In the genomic region with DNA sequence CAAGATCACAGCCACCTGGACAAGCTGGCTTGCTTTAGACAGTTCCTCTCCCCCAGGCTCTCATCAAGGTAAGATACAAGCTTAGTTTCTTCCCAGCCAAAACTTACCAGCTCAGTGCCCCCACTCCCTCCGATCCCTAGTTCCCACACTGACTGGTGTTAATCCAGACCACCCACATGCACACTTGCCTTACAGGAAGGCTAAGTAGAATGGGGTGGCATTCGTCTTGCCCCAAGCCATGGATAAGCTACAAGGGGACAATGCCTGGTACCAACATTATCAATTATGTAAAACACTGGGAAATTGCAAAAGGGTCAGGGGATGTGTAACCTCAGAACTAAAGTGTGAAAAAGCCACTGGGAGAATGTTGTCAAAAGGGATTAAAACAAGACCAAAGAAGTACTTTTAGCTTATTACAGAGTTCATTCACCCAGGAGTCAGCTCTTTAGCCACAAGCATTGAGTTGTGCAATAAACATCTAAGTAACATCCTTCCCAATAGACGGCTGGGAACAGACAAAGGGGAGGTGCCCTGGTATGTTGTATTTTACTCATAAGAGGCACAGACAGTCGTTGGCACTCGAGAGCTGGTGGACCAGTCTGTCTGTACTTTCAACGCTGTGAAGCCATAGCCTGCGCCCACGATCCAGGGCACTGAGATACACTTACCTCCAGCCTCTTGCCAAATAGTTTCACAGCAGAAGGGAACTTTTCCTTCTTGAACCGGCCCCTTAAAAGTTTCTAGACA, we compare ENCODE assay signal across 8 cellular contexts. TPM values are rescaled to one million over a fixed set of nuclear protein-coding genes. Genes with fewer than 3 reads are reported as not detected.
DNase-seq lines count a peak whose midpoint lies in the region; ATAC-seq and TF ChIP-seq lines count a peak whose summit lies in the region.

No MANE protein-coding gene starts in this region.

- no peak for ATAC-seq in activated naive CD8-positive, alpha-beta T cell treated with anti-CD3 and anti-CD28 coated beads, Interleukin-2, amount 10 ng/mL, durations not matched to agents 7 days and 5 days (ENCODE audit: low read depth)
- no peak for ATAC-seq in HG02759 (IDR thresholded peaks at IDR 0.05; ENCODE audit: unreplicated experiment)
- no peak for ATAC-seq in HG02973 (IDR thresholded peaks at IDR 0.05; ENCODE audit: unreplicated experiment)

- peaks cover 3% of the 10 kb centered on the region for H3K9me3 Mint-ChIP-seq in activated naive CD8-positive, alpha-beta T cell treated with anti-CD3 and anti-CD28 coated beads, Interleukin-2, amount 10 ng/mL, durations not matched to agents 7 days and 5 days

- DNase-seq in Jurkat, Clone E6-1 (ENCODE audit: low read depth, low spot score) = no peak
- no peak for DNase-seq in activated naive CD8-positive, alpha-beta T cell treated with anti-CD3 and anti-CD28 coated beads, Interleukin-2, amount 10 ng/mL, durations not matched to agents 7 days and 5 days
- DNase-seq in iPS DF 6.9 (ENCODE audit: low read depth, low spot score) = no peak
- no peak for DNase-seq in GOT3 (lab: John Stamatoyannopoulos, UW)

- POLR2A ChIA-PET in activated naive CD8-positive, alpha-beta T cell treated with anti-CD3 and anti-CD28 coated beads, Interleukin-2, amount 10 ng/mL, durations not matched to agents 7 days and 5 days (lab: Charles Lee) = interaction anchor here (0.5 kb wide), 1 partner anchor 1723 kb away, joined by 3 read pairs; no protein-coding TSS in a partner anchor

- H3K4me1 ChIP-seq in iPS DF 6.9 (ENCODE audit: control insufficient read depth, insufficient read depth, low read length) (0 out of 2 replicates have a peak, but pooled peaks cover 1% of the 10 kb centered on the region), skeletal muscle tissue (ENCODE audit: control insufficient read depth in 3 of 3, insufficient read depth in 3 of 3, low read length in 3 of 3) (peaks cover 12 to 23% (median 13%) of the 10 kb centered on the region in 3 donors)

- WGBS in iPS DF 6.9 (ENCODE audit: insufficient coverage, insufficient read length) = no CpG with 5 or more reads among the region's 9 CpGs

- H3K27me3 Mint-ChIP-seq in activated naive CD8-positive, alpha-beta T cell treated with anti-CD3 and anti-CD28 coated beads, Interleukin-2, amount 10 ng/mL, durations not matched to agents 7 days and 5 days = no peaks in the 10 kb centered on the region

- H3K27me3 ChIP-seq in iPS DF 6.9 (ENCODE audit: control insufficient read depth, insufficient read depth, low read length) (no peaks in the 10 kb centered on the region), skeletal muscle tissue (ENCODE audit: control insufficient read depth in 3 of 3, insufficient read depth in 3 of 3, low read length in 3 of 3) (no peaks in the 10 kb centered on the region)

- H3K4me3 ChIP-seq in Jurkat, Clone E6-1 (ENCODE audit: low read length) = peak overlapping the region; percentile 94
- peak overlapping the region; percentile 83 for H3K4me3 ChIP-seq in iPS DF 6.9 (ENCODE audit: low read length)
- H3K4me3 ChIP-seq in skeletal muscle tissue (ENCODE audit: low read length in 3 of 3) = peak overlapping the region; percentile 65 to 98 (median 88)

- H3K27ac Mint-ChIP-seq in activated naive CD8-positive, alpha-beta T cell treated with anti-CD3 and anti-CD28 coated beads, Interleukin-2, amount 10 ng/mL, durations not matched to agents 7 days and 5 days = peak overlapping the region; percentile 83

- H3K36me3 ChIP-seq in iPS DF 6.9 (ENCODE audit: control insufficient read depth, insufficient read depth, low read length) = peaks cover 30% of the 10 kb centered on the region
- H3K36me3 ChIP-seq in skeletal muscle tissue (ENCODE audit: control insufficient read depth in 3 of 3, insufficient read depth in 3 of 3, low read length in 3 of 3) = peaks cover 14 to 30% (median 16%) of the 10 kb centered on the region in 3 donors

- H3K9me3 ChIP-seq in iPS DF 6.9 (ENCODE audit: control insufficient read depth, insufficient read depth, low read length) = no peaks in the 10 kb centered on the region
- no peaks in the 10 kb centered on the region for H3K9me3 ChIP-seq in skeletal muscle tissue (ENCODE audit: control insufficient read depth in 3 of 3, low read length in 3 of 3)

- H3K27ac ChIP-seq in C4-2B = peak overlapping the region; percentile 88
- H3K27ac ChIP-seq in iPS DF 6.9 (ENCODE audit: low read length) = no peak overlapping the region
- no peak overlapping the region for H3K27ac ChIP-seq in skeletal muscle tissue (ENCODE audit: low read depth, low read length)

- H3K36me3 Mint-ChIP-seq in activated naive CD8-positive, alpha-beta T cell treated with anti-CD3 and anti-CD28 coated beads, Interleukin-2, amount 10 ng/mL, durations not matched to agents 7 days and 5 days = peaks cover 28% of the 10 kb centered on the region

- peak overlapping the region; percentile 84 for H3K4me3 Mint-ChIP-seq in activated naive CD8-positive, alpha-beta T cell treated with anti-CD3 and anti-CD28 coated beads, Interleukin-2, amount 10 ng/mL, durations not matched to agents 7 days and 5 days

- peak overlapping the region; percentile 32 to 80 (median 76) for H3K9ac ChIP-seq in skeletal muscle tissue (ENCODE audit: low read depth in 1 of 3, low read length in 3 of 3)

- TF ChIP-seq CTCF in C4-2B (conservative IDR thresholded peaks at IDR 0.05) = no peak

- H3K4me1 Mint-ChIP-seq in activated naive CD8-positive, alpha-beta T cell treated with anti-CD3 and anti-CD28 coated beads, Interleukin-2, amount 10 ng/mL, durations not matched to agents 7 days and 5 days = peaks cover 37% of the 10 kb centered on the region

RNA-seq across cellular contexts. Expression of a gene that starts 1.1 kb away (rescaled TPM):
- polyA plus RNA-seq in Jurkat, Clone E6-1 (2012; ENCODE audit: insufficient read depth, insufficient read length) = 84.4 TPM
- 10 to 100 TPM; 47.0 to 48.8 TPM for total RNA-seq in activated naive CD8-positive, alpha-beta T cell treated with anti-CD3 and anti-CD28 coated beads, Interleukin-2, amount 10 ng/mL, durations not matched to agents 7 days and 5 days
- 9.9 TPM for total RNA-seq in skeletal muscle tissue

RNA-seq across cellular contexts. Expression of a gene that starts 5.9 kb away (rescaled TPM):
- 47.8 TPM for polyA plus RNA-seq in Jurkat, Clone E6-1 (2012; ENCODE audit: insufficient read depth, insufficient read length)
- total RNA-seq in activated naive CD8-positive, alpha-beta T cell treated with anti-CD3 and anti-CD28 coated beads, Interleukin-2, amount 10 ng/mL, durations not matched to agents 7 days and 5 days = 100 to 1,000 TPM; 172 to 186 TPM
- 27.7 TPM for total RNA-seq in skeletal muscle tissue
